17 cellular contexts compared by ENCODE assay signal in the genomic region with DNA sequence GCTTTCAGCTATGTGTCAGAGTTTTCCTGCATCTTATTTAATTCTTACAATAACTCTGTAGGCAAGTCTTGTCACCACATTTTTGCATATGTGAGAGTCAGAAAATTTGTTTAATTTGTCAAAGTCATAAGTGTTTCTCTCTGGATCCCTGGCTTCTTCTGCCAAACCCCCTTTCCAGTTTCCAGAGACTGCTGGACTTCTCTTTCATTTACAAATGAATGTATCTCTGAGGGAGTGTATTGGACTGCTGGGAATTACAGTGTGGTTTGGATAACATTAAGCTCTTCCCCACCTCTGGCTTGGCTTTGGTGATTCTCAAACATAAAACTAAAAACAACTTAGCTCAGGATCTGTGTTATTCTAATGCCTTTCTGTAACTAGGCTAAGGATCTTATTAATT.
DNase-seq lines count a peak whose midpoint lies in the region; ATAC-seq and TF ChIP-seq lines count a peak whose summit lies in the region.
"Had no signal": no experiment of that assay in that cellular context is flagged by ENCODE, and none has a peak within 500 bp of the region (broad histone marks: within the 10 kb centered on the region; RNA-seq: fewer than 3 reads in every experiment).

No MANE protein-coding gene starts in this region.

- no peak overlapping the region for H3K4me3 ChIP-seq in GM23338
- H3K4me3 ChIP-seq in HAP-1: no peak overlapping the region
- H3K4me3 ChIP-seq: A549; BLaER1 treated with 17β-estradiol and CSF1 and Interleukin-3, amounts not matched to agents 10 nM and 100 nM had no signal

- H3K9me2 ChIP-seq in GM23338 (ENCODE audit: insufficient read depth): no peaks in the 10 kb centered on the region

- H2AFZ ChIP-seq in GM23338: no peak overlapping the region

- TF ChIP-seq CTCF in GM23338 (conservative IDR thresholded peaks at IDR 0.05; ENCODE audit: low read depth in 2 of 2): no peak
- no peak for TF ChIP-seq CTCF in mesothelial cell of epicardium (IDR thresholded peaks at IDR 0.05; ENCODE audit: unreplicated experiment)

- no peak for ATAC-seq in GM23338
- ATAC-seq in stimulated activated naive CD8-positive, alpha-beta T cell treated with anti-CD3 and anti-CD28 coated beads, Interleukin-15, amount 100 ng/mL, for 72 hours: no peak
- no peak for ATAC-seq in activated T-cell treated with anti-CD3 and anti-CD28 coated beads, Interleukin-2, amount 50 U/mL, for 72 hours (replicated peaks in 1 of 2)
- ATAC-seq: A549; CD8-positive, alpha-beta T cell had no signal

- no peaks in the 10 kb centered on the region for H3K27me3 Mint-ChIP-seq in GM23338 (ENCODE audit: insufficient read depth, low read depth, poor library complexity)
- H3K27me3 Mint-ChIP-seq in stimulated activated naive CD8-positive, alpha-beta T cell treated with anti-CD3 and anti-CD28 coated beads, Interleukin-15, amount 100 ng/mL, for 72 hours: no peaks in the 10 kb centered on the region
- no peaks in the 10 kb centered on the region for H3K27me3 Mint-ChIP-seq in mesothelial cell of epicardium (ENCODE audit: low read depth)
- H3K27me3 Mint-ChIP-seq in activated T-cell treated with anti-CD3 and anti-CD28 coated beads, Interleukin-2, amount 50 U/mL, for 72 hours (ENCODE audit: low read depth): no peaks in the 10 kb centered on the region
- H3K27me3 Mint-ChIP-seq: B cell; CD4-positive, alpha-beta T cell had no signal

- H3K9me3 Mint-ChIP-seq in GM23338 (peaks cover 81% of the 10 kb centered on the region), mesothelial cell of epicardium (peaks cover 6% of the 10 kb centered on the region)
- peaks cover 18 to 23% of the 10 kb centered on the region in 2 donors for H3K9me3 Mint-ChIP-seq in stimulated activated naive CD8-positive, alpha-beta T cell treated with anti-CD3 and anti-CD28 coated beads, Interleukin-15, amount 100 ng/mL, for 72 hours
- peaks cover 6 to 8% of the 10 kb centered on the region in 2 donors for H3K9me3 Mint-ChIP-seq in activated T-cell treated with anti-CD3 and anti-CD28 coated beads, Interleukin-2, amount 50 U/mL, for 72 hours

- H3K36me3 Mint-ChIP-seq in GM23338 (ENCODE audit: low read depth): peaks cover 11% of the 10 kb centered on the region; the same call in 2 of the 3 replicates
- no peaks in the 10 kb centered on the region for H3K36me3 Mint-ChIP-seq in mesothelial cell of epicardium
- H3K36me3 Mint-ChIP-seq in activated T-cell treated with anti-CD3 and anti-CD28 coated beads, Interleukin-2, amount 50 U/mL, for 72 hours (ENCODE audit: insufficient read depth in 2 of 2): no peaks in the 10 kb centered on the region
- H3K36me3 Mint-ChIP-seq: CD8-positive, alpha-beta T cell had no signal

- H3K4me2 ChIP-seq in GM23338: 0 out of 2 replicates have a peak overlapping the region, but pooled peaks have one; percentile 15
- H3K4me2 ChIP-seq: A549 had no signal

- no peaks in the 10 kb centered on the region for H3F3A ChIP-seq in GM23338 (replicated peaks; ENCODE audit: low read depth)

- H4K20me1 ChIP-seq in GM23338 (replicated peaks; ENCODE audit: insufficient read depth): no peaks in the 10 kb centered on the region
- H4K20me1 ChIP-seq: BLaER1 treated with 17β-estradiol and CSF1 and Interleukin-3, amounts not matched to agents 10 nM and 100 nM had no signal

- H3K4me3 Mint-ChIP-seq in GM23338 (no peak overlapping the region), mesothelial cell of epicardium (no peak overlapping the region)
- H3K4me3 Mint-ChIP-seq in stimulated activated naive CD8-positive, alpha-beta T cell treated with anti-CD3 and anti-CD28 coated beads, Interleukin-15, amount 100 ng/mL, for 72 hours: no peak overlapping the region
- H3K4me3 Mint-ChIP-seq in activated T-cell treated with anti-CD3 and anti-CD28 coated beads, Interleukin-2, amount 50 U/mL, for 72 hours: no peak overlapping the region
- H3K4me3 Mint-ChIP-seq: B cell; CD4-positive, alpha-beta T cell; CD8-positive, alpha-beta T cell had no signal

- in situ Hi-C loops in HAP-1 (cut with MboI; ENCODE audit: low sequenced_read_pairs): no loop called here

- no peaks in the 10 kb centered on the region for H3K9me3 ChIP-seq in HAP-1
- H3K9me3 ChIP-seq: A549; BLaER1 treated with 17β-estradiol and CSF1 and Interleukin-3, amounts not matched to agents 10 nM and 100 nM; Caco-2 had no signal

- no peak overlapping the region for H3K27ac ChIP-seq in GM23338 (ENCODE audit: low read depth)
- H3K27ac ChIP-seq: A549, C4-2B had no signal

- peaks cover 11% of the 10 kb centered on the region for H3K4me1 ChIP-seq in GM23338 (ENCODE audit: insufficient read depth)
- H3K4me1 ChIP-seq in HAP-1: peaks cover 36% of the 10 kb centered on the region
- H3K4me1 ChIP-seq: A549, Caco-2 had no signal

- H3K4me1 Mint-ChIP-seq in GM23338: no peaks in the 10 kb centered on the region
- H3K4me1 Mint-ChIP-seq in stimulated activated naive CD8-positive, alpha-beta T cell treated with anti-CD3 and anti-CD28 coated beads, Interleukin-15, amount 100 ng/mL, for 72 hours: no peaks in the 10 kb centered on the region
- H3K4me1 Mint-ChIP-seq in mesothelial cell of epicardium: no peaks in the 10 kb centered on the region
- H3K4me1 Mint-ChIP-seq in activated T-cell treated with anti-CD3 and anti-CD28 coated beads, Interleukin-2, amount 50 U/mL, for 72 hours (ENCODE audit: low read depth): no peaks in the 10 kb centered on the region
- H3K4me1 Mint-ChIP-seq: B cell had no signal

- no peaks in the 10 kb centered on the region for H3K79me2 ChIP-seq in GM23338 (replicated peaks; ENCODE audit: insufficient read depth)

- H3K36me3 ChIP-seq in GM23338 (ENCODE audit: insufficient read depth): no peaks in the 10 kb centered on the region
- no peaks in the 10 kb centered on the region for H3K36me3 ChIP-seq in HAP-1 (replicated peaks)
- H3K36me3 ChIP-seq: BLaER1 treated with 17β-estradiol and CSF1 and Interleukin-3, amounts not matched to agents 10 nM and 100 nM had no signal

- no peak for DNase-seq in GM23338 (ENCODE audit: low spot score)
- peak; percentile 67 to 98 for DNase-seq in HAP-1 (ENCODE audit: low spot score in 2 of 2)
- peak; percentile 17 for DNase-seq in astrocyte of the hippocampus (ENCODE audit: low read depth, low spot score)
- DNase-seq in stimulated activated naive CD8-positive, alpha-beta T cell treated with anti-CD3 and anti-CD28 coated beads, Interleukin-15, amount 100 ng/mL, for 72 hours: no peak
- no peak for DNase-seq in mesothelial cell of epicardium (ENCODE audit: low spot score in 2 of 2, unreplicated experiment in 2 of 2)
- no peak for DNase-seq in activated T-cell treated with anti-CD3 and anti-CD28 coated beads, Interleukin-2, amount 50 U/mL, for 72 hours
- DNase-seq: AML-193; Caco-2; Calu3; CD4-positive, alpha-beta T cell; CD8-positive, alpha-beta T cell; DMS79 treated with DMSO at 0.1 percent for 48 hours; GF-D8 had no signal

- H3K27me3 ChIP-seq in GM23338 (ENCODE audit: insufficient read depth) (no peaks in the 10 kb centered on the region), HAP-1 (ENCODE audit: low read depth) (no peaks in the 10 kb centered on the region)

- H3K27ac Mint-ChIP-seq in GM23338: no peak overlapping the region
- no peak overlapping the region for H3K27ac Mint-ChIP-seq in stimulated activated naive CD8-positive, alpha-beta T cell treated with anti-CD3 and anti-CD28 coated beads, Interleukin-15, amount 100 ng/mL, for 72 hours
- H3K27ac Mint-ChIP-seq in mesothelial cell of epicardium: no peak overlapping the region
- H3K27ac Mint-ChIP-seq in activated T-cell treated with anti-CD3 and anti-CD28 coated beads, Interleukin-2, amount 50 U/mL, for 72 hours: no peak overlapping the region
- H3K27ac Mint-ChIP-seq: B cell; CD4-positive, alpha-beta T cell; CD8-positive, alpha-beta T cell had no signal

TF ChIP-seq in GM23338, 12 proteins besides CTCF, POLR2A, EP300 and RAD21 (continues in another document):
- TF ChIP-seq, protein P1, sequence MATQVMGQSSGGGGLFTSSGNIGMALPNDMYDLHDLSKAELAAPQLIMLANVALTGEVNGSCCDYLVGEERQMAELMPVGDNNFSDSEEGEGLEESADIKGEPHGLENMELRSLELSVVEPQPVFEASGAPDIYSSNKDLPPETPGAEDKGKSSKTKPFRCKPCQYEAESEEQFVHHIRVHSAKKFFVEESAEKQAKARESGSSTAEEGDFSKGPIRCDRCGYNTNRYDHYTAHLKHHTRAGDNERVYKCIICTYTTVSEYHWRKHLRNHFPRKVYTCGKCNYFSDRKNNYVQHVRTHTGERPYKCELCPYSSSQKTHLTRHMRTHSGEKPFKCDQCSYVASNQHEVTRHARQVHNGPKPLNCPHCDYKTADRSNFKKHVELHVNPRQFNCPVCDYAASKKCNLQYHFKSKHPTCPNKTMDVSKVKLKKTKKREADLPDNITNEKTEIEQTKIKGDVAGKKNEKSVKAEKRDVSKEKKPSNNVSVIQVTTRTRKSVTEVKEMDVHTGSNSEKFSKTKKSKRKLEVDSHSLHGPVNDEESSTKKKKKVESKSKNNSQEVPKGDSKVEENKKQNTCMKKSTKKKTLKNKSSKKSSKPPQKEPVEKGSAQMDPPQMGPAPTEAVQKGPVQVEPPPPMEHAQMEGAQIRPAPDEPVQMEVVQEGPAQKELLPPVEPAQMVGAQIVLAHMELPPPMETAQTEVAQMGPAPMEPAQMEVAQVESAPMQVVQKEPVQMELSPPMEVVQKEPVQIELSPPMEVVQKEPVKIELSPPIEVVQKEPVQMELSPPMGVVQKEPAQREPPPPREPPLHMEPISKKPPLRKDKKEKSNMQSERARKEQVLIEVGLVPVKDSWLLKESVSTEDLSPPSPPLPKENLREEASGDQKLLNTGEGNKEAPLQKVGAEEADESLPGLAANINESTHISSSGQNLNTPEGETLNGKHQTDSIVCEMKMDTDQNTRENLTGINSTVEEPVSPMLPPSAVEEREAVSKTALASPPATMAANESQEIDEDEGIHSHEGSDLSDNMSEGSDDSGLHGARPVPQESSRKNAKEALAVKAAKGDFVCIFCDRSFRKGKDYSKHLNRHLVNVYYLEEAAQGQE (IDR thresholded peaks at IDR 0.05; ENCODE audit: unreplicated experiment): no peak
- no peak for TF ChIP-seq EZH2phosphoT487 (IDR thresholded peaks at IDR 0.05; ENCODE audit: unreplicated experiment)
- TF ChIP-seq, protein P2, sequence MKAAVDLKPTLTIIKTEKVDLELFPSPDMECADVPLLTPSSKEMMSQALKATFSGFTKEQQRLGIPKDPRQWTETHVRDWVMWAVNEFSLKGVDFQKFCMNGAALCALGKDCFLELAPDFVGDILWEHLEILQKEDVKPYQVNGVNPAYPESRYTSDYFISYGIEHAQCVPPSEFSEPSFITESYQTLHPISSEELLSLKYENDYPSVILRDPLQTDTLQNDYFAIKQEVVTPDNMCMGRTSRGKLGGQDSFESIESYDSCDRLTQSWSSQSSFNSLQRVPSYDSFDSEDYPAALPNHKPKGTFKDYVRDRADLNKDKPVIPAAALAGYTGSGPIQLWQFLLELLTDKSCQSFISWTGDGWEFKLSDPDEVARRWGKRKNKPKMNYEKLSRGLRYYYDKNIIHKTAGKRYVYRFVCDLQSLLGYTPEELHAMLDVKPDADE (IDR thresholded peaks at IDR 0.05): no peak
- no peak for TF ChIP-seq NANOG (IDR thresholded peaks at IDR 0.05; ENCODE audit: borderline replicate concordance)
- no peak for TF ChIP-seq JUNB (IDR thresholded peaks at IDR 0.05; ENCODE audit: unreplicated experiment)
- TF ChIP-seq POLR2AphosphoS5 (IDR thresholded peaks at IDR 0.05; ENCODE audit: low read depth): no peak
- TF ChIP-seq EZH2 (IDR thresholded peaks at IDR 0.05; ENCODE audit: low read depth, unreplicated experiment): no peak

Comparison
In these comparisons a context has a peak if more than half of its experiments do, and no peak if none do; other contexts are left out.
1. DNase-seq: peak in HAP-1 (2 of 2) and astrocyte of the hippocampus (single experiment); none in GM23338 (single experiment), stimulated activated naive CD8-positive, alpha-beta T cell treated with anti-CD3 and anti-CD28 coated beads, Interleukin-15, amount 100 ng/mL, for 72 hours (0 of 2), mesothelial cell of epicardium (0 of 2) and activated T-cell treated with anti-CD3 and anti-CD28 coated beads, Interleukin-2, amount 50 U/mL, for 72 hours (0 of 2).